In genomic region chr1:109040627-109041613, GRCh38 we compare ENCODE assay signal across 1 cellular context.
TF ChIP-seq lines count a peak whose summit lies in the region.

No MANE protein-coding gene starts in this region.

TF ChIP-seq in HEK293, 187 proteins besides CTCF, POLR2A, EP300 and RAD21 (continued from another document):
- TF ChIP-seq HIC1 (tag by site-specific recombination; IDR thresholded peaks at IDR 0.05) (peak; percentile 37; the same call in 1 of the 2 replicates), ZNF18 (tag by site-specific recombination; IDR thresholded peaks at IDR 0.05) (no peak), ZNF214 (tag by site-specific recombination; IDR thresholded peaks at IDR 0.05; ENCODE audit: borderline replicate concordance) (no peak), ZNF184 (tag by site-specific recombination; IDR thresholded peaks at IDR 0.05) (no peak), ZBTB26 (tag by site-specific recombination; optimal IDR thresholded peaks at IDR 0.05) (peak; percentile 92), KLF7 (tag by site-specific recombination; IDR thresholded peaks at IDR 0.05; ENCODE audit: borderline replicate concordance) (0 out of 2 replicates have a peak, but pooled peaks have one; percentile 23), ZNF335 (tag by site-specific recombination; conservative IDR thresholded peaks at IDR 0.05) (peak; percentile 29; the same call in 1 of the 2 replicates), REPIN1 (tag by site-specific recombination; IDR thresholded peaks at IDR 0.05; ENCODE audit: low read depth) (no peak), SP2 (tag by site-specific recombination; IDR thresholded peaks at IDR 0.05) (peak; percentile 15; the same call in 1 of the 2 replicates), ZNF791 (tag by site-specific recombination; IDR thresholded peaks at IDR 0.05) (no peak), GFI1B (tag by site-specific recombination; IDR thresholded peaks at IDR 0.05) (no peak), RBAK (tag by site-specific recombination; IDR thresholded peaks at IDR 0.05) (no peak), PRDM2 (tag by site-specific recombination; IDR thresholded peaks at IDR 0.05; ENCODE audit: borderline replicate concordance) (no peak), ZEB2 (tag by site-specific recombination; IDR thresholded peaks at IDR 0.05) (no peak), KLF1 (tag by site-specific recombination; IDR thresholded peaks at IDR 0.05) (peak; percentile 47; the same call in 1 of the 2 replicates), ZBTB8A (tag by site-specific recombination; IDR thresholded peaks at IDR 0.05) (peak; percentile 83), MYNN (tag by site-specific recombination; IDR thresholded peaks at IDR 0.05; ENCODE audit: borderline replicate concordance) (no peak), ZNF426 (tag by site-specific recombination; IDR thresholded peaks at IDR 0.05) (no peak), MZF1 (tag by site-specific recombination; IDR thresholded peaks at IDR 0.05; ENCODE audit: borderline replicate concordance) (no peak), ZNF239 (tag by site-specific recombination; IDR thresholded peaks at IDR 0.05) (no peak), TRIM28 (IDR thresholded peaks at IDR 0.05; ENCODE audit: borderline replicate concordance, low read length) (no peak)
- TF ChIP-seq, protein P1, sequence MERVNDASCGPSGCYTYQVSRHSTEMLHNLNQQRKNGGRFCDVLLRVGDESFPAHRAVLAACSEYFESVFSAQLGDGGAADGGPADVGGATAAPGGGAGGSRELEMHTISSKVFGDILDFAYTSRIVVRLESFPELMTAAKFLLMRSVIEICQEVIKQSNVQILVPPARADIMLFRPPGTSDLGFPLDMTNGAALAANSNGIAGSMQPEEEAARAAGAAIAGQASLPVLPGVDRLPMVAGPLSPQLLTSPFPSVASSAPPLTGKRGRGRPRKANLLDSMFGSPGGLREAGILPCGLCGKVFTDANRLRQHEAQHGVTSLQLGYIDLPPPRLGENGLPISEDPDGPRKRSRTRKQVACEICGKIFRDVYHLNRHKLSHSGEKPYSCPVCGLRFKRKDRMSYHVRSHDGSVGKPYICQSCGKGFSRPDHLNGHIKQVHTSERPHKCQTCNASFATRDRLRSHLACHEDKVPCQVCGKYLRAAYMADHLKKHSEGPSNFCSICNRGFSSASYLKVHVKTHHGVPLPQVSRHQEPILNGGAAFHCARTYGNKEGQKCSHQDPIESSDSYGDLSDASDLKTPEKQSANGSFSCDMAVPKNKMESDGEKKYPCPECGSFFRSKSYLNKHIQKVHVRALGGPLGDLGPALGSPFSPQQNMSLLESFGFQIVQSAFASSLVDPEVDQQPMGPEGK (tag by site-specific recombination; IDR thresholded peaks at IDR 0.05) = 0 out of 2 replicates have a peak, but pooled peaks have one; percentile 16
